ENCODE assay signal across 23 cellular contexts in genomic region chr3:184506579-184506978, GRCh38. TPM values are rescaled to one million over a fixed set of nuclear protein-coding genes. Genes with fewer than 3 reads are reported as not detected.
DNase-seq lines count a peak whose midpoint lies in the region; ATAC-seq, FAIRE-seq and TF ChIP-seq lines count a peak whose summit lies in the region.
"Had no signal": no experiment of that assay in that cellular context is flagged by ENCODE, and none has a peak within 500 bp of the region (broad histone marks: within the 10 kb centered on the region; RNA-seq: fewer than 3 reads in every experiment).

No MANE protein-coding gene starts in this region.

- intact Hi-C loops in sciatic nerve (cut with DNase I): no loop called here
- intact Hi-C loops in activated CD8-positive, alpha-beta T cell treated with anti-CD3 and anti-CD28 coated beads for 36 hours (cut with micrococcal nuclease): no loop called here

- H3K4me3 Mint-ChIP-seq in activated CD8-positive, alpha-beta T cell treated with anti-CD3 and anti-CD28 coated beads for 36 hours: no peak overlapping the region
- H3K4me3 Mint-ChIP-seq in progenitor cell of endocrine pancreas (ENCODE audit: low read depth): no peak overlapping the region
- H3K4me3 Mint-ChIP-seq: naive B cell had no signal

- TF ChIP-seq CTCF in fibroblast of the aortic adventitia (IDR thresholded peaks at IDR 0.05; ENCODE audit: insufficient read depth, low read length) (no peak), progenitor cell of endocrine pancreas (IDR thresholded peaks at IDR 0.05; ENCODE audit: unreplicated experiment) (no peak)
- no peak for TF ChIP-seq CTCF in activated CD8-positive, alpha-beta T cell treated with anti-CD3 and anti-CD28 coated beads for 36 hours (IDR thresholded peaks at IDR 0.05)

- no peaks in the 10 kb centered on the region for H3K36me3 Mint-ChIP-seq in activated CD8-positive, alpha-beta T cell treated with anti-CD3 and anti-CD28 coated beads for 36 hours (ENCODE audit: low read depth)
- no peaks in the 10 kb centered on the region for H3K36me3 Mint-ChIP-seq in progenitor cell of endocrine pancreas (ENCODE audit: insufficient read depth)

- H3K27ac Mint-ChIP-seq in activated CD8-positive, alpha-beta T cell treated with anti-CD3 and anti-CD28 coated beads for 36 hours: no peak overlapping the region
- H3K27ac Mint-ChIP-seq in progenitor cell of endocrine pancreas: no peak overlapping the region
- H3K27ac Mint-ChIP-seq: naive B cell had no signal

- no peaks in the 10 kb centered on the region for H3K4me1 Mint-ChIP-seq in activated CD8-positive, alpha-beta T cell treated with anti-CD3 and anti-CD28 coated beads for 36 hours (ENCODE audit: low read depth)
- H3K4me1 Mint-ChIP-seq in progenitor cell of endocrine pancreas (ENCODE audit: low read depth): no peaks in the 10 kb centered on the region
- H3K4me1 Mint-ChIP-seq: naive B cell had no signal

- DNase-seq in Ammon's horn (ENCODE audit: low spot score) (peak; percentile 44), HCEC 1CT (peak; percentile 7), fibroblast of the aortic adventitia (ENCODE audit: low read depth) (peak; percentile 81), sciatic nerve (ENCODE audit: low spot score) (no peak), RCC 7860 (ENCODE audit: low spot score) (no peak), progenitor cell of endocrine pancreas (ENCODE audit: low spot score, unreplicated experiment) (no peak)
- DNase-seq in activated CD8-positive, alpha-beta T cell treated with anti-CD3 and anti-CD28 coated beads for 36 hours: no peak
- DNase-seq: activated CD4-positive, alpha-beta T cell treated with anti-CD3 and anti-CD28 coated beads, Interleukin-2, amount 50 U/mL, for 1 hour; activated naive CD4-positive, alpha-beta T cell treated with anti-CD3 and anti-CD28 coated beads, Interleukin-2, amount 50 U/mL, for 16 hours; GOT3; hippocampal formation; naive B cell; NCI-H2029; NCI-H69; stimulated activated CD4-positive, alpha-beta T cell treated with anti-CD3 and anti-CD28 coated beads, Interleukin-2, amount 100 ng/mL, for 24 hours; upper lobe of left lung had no signal

- no peak overlapping the region for H3K4me3 ChIP-seq in fibroblast of the aortic adventitia (ENCODE audit: low read depth, low read length)
- H3K4me3 ChIP-seq: dorsolateral prefrontal cortex, gastroesophageal sphincter, SK-N-MC, smooth muscle cell, upper lobe of left lung had no signal

- ATAC-seq in SK-N-SH treated with all-trans-retinoic acid at 6 μM for 48 hours (peak; percentile 48; the same call in 2 of the 3 replicates), sciatic nerve (no peak)
- no peak for ATAC-seq in activated CD8-positive, alpha-beta T cell treated with anti-CD3 and anti-CD28 coated beads for 36 hours
- ATAC-seq: gastroesophageal sphincter, left lobe of liver had no signal

- FAIRE-seq in RCC 7860 (lab: Jason Lieb, UNC): no peak

- CTCF ChIA-PET in activated CD8-positive, alpha-beta T cell treated with anti-CD3 and anti-CD28 coated beads for 36 hours (lab: Charles Lee): no interaction called here

- POLR2A ChIA-PET in activated CD8-positive, alpha-beta T cell treated with anti-CD3 and anti-CD28 coated beads for 36 hours (lab: Charles Lee): no interaction called here

- H3K9me3 Mint-ChIP-seq in activated CD8-positive, alpha-beta T cell treated with anti-CD3 and anti-CD28 coated beads for 36 hours: peaks cover 3% of the 10 kb centered on the region
- peaks cover 10% of the 10 kb centered on the region for H3K9me3 Mint-ChIP-seq in progenitor cell of endocrine pancreas (ENCODE audit: low read depth)

- peaks cover 12% of the 10 kb centered on the region for H3K27me3 Mint-ChIP-seq in activated CD8-positive, alpha-beta T cell treated with anti-CD3 and anti-CD28 coated beads for 36 hours
- peaks cover 50% of the 10 kb centered on the region for H3K27me3 Mint-ChIP-seq in progenitor cell of endocrine pancreas

TF ChIP-seq in SK-N-SH treated with all-trans-retinoic acid at 6 μM for 48 hours, 23 proteins besides CTCF, POLR2A, EP300 and RAD21:
- TF ChIP-seq ZFP30 (CRISPR knock-in tag; IDR thresholded peaks at IDR 0.05) (no peak), ISL1 (CRISPR knock-in tag; IDR thresholded peaks at IDR 0.05) (peak; percentile 66), TSHZ2 (CRISPR knock-in tag; IDR thresholded peaks at IDR 0.05) (no peak), PATZ1 (CRISPR knock-in tag; IDR thresholded peaks at IDR 0.05; ENCODE audit: borderline replicate concordance) (0 out of 2 replicates have a peak, but pooled peaks have one; percentile 56), SNAI2 (CRISPR knock-in tag; IDR thresholded peaks at IDR 0.05) (no peak)

RNA-seq across cellular contexts. Expression of gene EPHB3, which starts 55.0 kb away (rescaled TPM):
- total RNA-seq in fibroblast of the aortic adventitia (ENCODE audit: low replicate concordance) (2.5 and 4.7 TPM in 2 replicates), sciatic nerve (15.2 TPM), progenitor cell of endocrine pancreas (11.7 and 13.4 TPM in 2 replicates)
- total RNA-seq in activated CD8-positive, alpha-beta T cell treated with anti-CD3 and anti-CD28 coated beads for 36 hours: under 1 TPM in 1 of 2 experiments, not detected in 1; 0.07 TPM
- total RNA-seq: pulmonary artery endothelial cell had no signal

Comparison
In these comparisons a context has a peak if more than half of its experiments do, and no peak if none do; other contexts are left out.
1. DNase-seq: peak in Ammon's horn (single experiment), HCEC 1CT (single experiment) and fibroblast of the aortic adventitia (single experiment); none in sciatic nerve (single experiment), activated CD8-positive, alpha-beta T cell treated with anti-CD3 and anti-CD28 coated beads for 36 hours (single experiment), RCC 7860 (single experiment) and progenitor cell of endocrine pancreas (single experiment).